14 cellular contexts compared by ENCODE assay signal in genomic region chr1:32775640-32776337, GRCh38. TPM values are rescaled to one million over a fixed set of nuclear protein-coding genes. Genes with fewer than 3 reads are reported as not detected.
A peak's percentile ranks its signal among the peaks of the same experiment; 100 is the strongest.
DNase-seq lines count a peak whose midpoint lies in the region; ATAC-seq, FAIRE-seq and TF ChIP-seq lines count a peak whose summit lies in the region.
"Had no signal": no experiment of that assay in that cellular context is flagged by ENCODE, and none has a peak within 500 bp of the region (broad histone marks: within the 10 kb centered on the region; RNA-seq: fewer than 3 reads in every experiment).

No MANE protein-coding gene starts in this region.

- H3K4me2 ChIP-seq in keratinocyte (ENCODE audit: control insufficient read depth, extremely low read depth, insufficient read depth, low read depth, low read length): no peak overlapping the region
- H3K4me2 ChIP-seq: BLaER1 had no signal

- no peak for DNase-seq in activated naive CD8-positive, alpha-beta T cell treated with anti-CD3 and anti-CD28 coated beads, Interleukin-2, amount 10 ng/mL, durations not matched to agents 7 days and 5 days
- DNase-seq in keratinocyte (ENCODE audit: low read depth, low spot score) (no peak), HuH-7.5 (ENCODE audit: low spot score) (no peak), GM19240 (ENCODE audit: insufficient read length, low spot score) (no peak)
- DNase-seq in NK-92 treated with Interleukin-12 subunit alpha and Interleukin-12 subunit beta, amount 100 ng/mL, for 24 hours (lab: John Stamatoyannopoulos, UW): no peak
- DNase-seq: NCI-H1930, posterior cingulate gyrus had no signal

- FAIRE-seq in keratinocyte (lab: Jason Lieb, UNC): peak; percentile 20

- H3K27me3 Mint-ChIP-seq in activated naive CD8-positive, alpha-beta T cell treated with anti-CD3 and anti-CD28 coated beads, Interleukin-2, amount 10 ng/mL, durations not matched to agents 7 days and 5 days: no peaks in the 10 kb centered on the region

- H3K27ac ChIP-seq in 22Rv1 (peak overlapping the region; percentile 39), HEK293 (ENCODE audit: extremely low read depth, low read depth, low read length) (no peak overlapping the region), keratinocyte (ENCODE audit: control insufficient read depth, insufficient read depth, low read length) (peak overlapping the region; percentile 45)
- H3K27ac ChIP-seq: BLaER1 had no signal

- peaks cover 7% of the 10 kb centered on the region for H4K20me1 ChIP-seq in keratinocyte (ENCODE audit: control insufficient read depth, extremely low read depth, insufficient read depth, low read length)

- CTCF ChIA-PET in HEK293 (lab: Yijun Ruan, JAX): interaction anchor here (0.8 to 10.8 kb wide), 4 partner anchors 9 to 255 kb away, joined by 3 to 253 read pairs (median 6); no protein-coding TSS in a partner anchor

- H3K36me3 ChIP-seq in HEK293 (ENCODE audit: control insufficient read depth in 2 of 2, insufficient read depth in 1 of 2, low read length in 2 of 2): peaks cover 7 to 77% of the 10 kb centered on the region in 2 experiments; a peak in 2 of 3 replicates
- peaks cover 37 to 43% of the 10 kb centered on the region in 2 experiments for H3K36me3 ChIP-seq in keratinocyte (ENCODE audit: control insufficient read depth in 2 of 2, extremely low read depth in 1 of 2, insufficient read depth in 2 of 2, low read length in 2 of 2)

- dilution Hi-C loops in keratinocyte (cut with MboI; ENCODE audit: extremely low pct_ligation_motif_present, low sequenced_read_pairs): no loop called here

- H3K27me3 ChIP-seq in keratinocyte (ENCODE audit: control insufficient read depth, extremely low read depth, insufficient read depth, low read length): no peaks in the 10 kb centered on the region
- H3K27me3 ChIP-seq: BLaER1, tibial nerve had no signal

- POLR2A ChIA-PET in HEK293 (lab: Yijun Ruan, JAX): no interaction called here
- POLR2A ChIA-PET in activated naive CD8-positive, alpha-beta T cell treated with anti-CD3 and anti-CD28 coated beads, Interleukin-2, amount 10 ng/mL, durations not matched to agents 7 days and 5 days (lab: Charles Lee): interaction anchor here (1.5 kb wide), 1 partner anchor 63 kb away, joined by 3 read pairs; no protein-coding TSS in a partner anchor

- no peaks in the 10 kb centered on the region for H3K9me3 Mint-ChIP-seq in activated naive CD8-positive, alpha-beta T cell treated with anti-CD3 and anti-CD28 coated beads, Interleukin-2, amount 10 ng/mL, durations not matched to agents 7 days and 5 days

- H3K9ac ChIP-seq in keratinocyte (ENCODE audit: control insufficient read depth, extremely low read depth, insufficient read depth, low read length): peak overlapping the region; percentile 4
- H3K9ac ChIP-seq: BLaER1 had no signal

- H3K4me3 ChIP-seq in HEK293 (ENCODE audit: low read depth, low read length) (no peak overlapping the region), keratinocyte (ENCODE audit: control insufficient read depth in 2 of 3, extremely low read depth in 1 of 3, insufficient read depth in 2 of 3, low read depth in 1 of 3, low read length in 3 of 3) (no peak overlapping the region)
- H3K4me3 ChIP-seq: BLaER1, tibial nerve had no signal

- H3K4me1 ChIP-seq in HEK293 (ENCODE audit: control insufficient read depth, insufficient read depth, low read length) (no peaks in the 10 kb centered on the region), keratinocyte (ENCODE audit: control insufficient read depth, extremely low read depth, insufficient read depth, low read length) (peaks cover 27% of the 10 kb centered on the region)

- peaks cover 3% of the 10 kb centered on the region for H3K9me1 ChIP-seq in keratinocyte (ENCODE audit: control insufficient read depth, extremely low read depth, insufficient read depth, low read length)

- H3K4me3 Mint-ChIP-seq in activated naive CD8-positive, alpha-beta T cell treated with anti-CD3 and anti-CD28 coated beads, Interleukin-2, amount 10 ng/mL, durations not matched to agents 7 days and 5 days: no peak overlapping the region

- H3K36me3 Mint-ChIP-seq in activated naive CD8-positive, alpha-beta T cell treated with anti-CD3 and anti-CD28 coated beads, Interleukin-2, amount 10 ng/mL, durations not matched to agents 7 days and 5 days: peaks cover 19% of the 10 kb centered on the region

- peak overlapping the region; percentile 61 for H3K27ac Mint-ChIP-seq in activated naive CD8-positive, alpha-beta T cell treated with anti-CD3 and anti-CD28 coated beads, Interleukin-2, amount 10 ng/mL, durations not matched to agents 7 days and 5 days

- no peak for ATAC-seq in activated naive CD8-positive, alpha-beta T cell treated with anti-CD3 and anti-CD28 coated beads, Interleukin-2, amount 10 ng/mL, durations not matched to agents 7 days and 5 days (ENCODE audit: low read depth)
- no peak for ATAC-seq in GM18870 (IDR thresholded peaks at IDR 0.05; ENCODE audit: unreplicated experiment)
- ATAC-seq: esophagus mucosa, left ventricle myocardium superior had no signal

- H3K4me1 Mint-ChIP-seq in activated naive CD8-positive, alpha-beta T cell treated with anti-CD3 and anti-CD28 coated beads, Interleukin-2, amount 10 ng/mL, durations not matched to agents 7 days and 5 days: peaks cover 5% of the 10 kb centered on the region

- H3K79me2 ChIP-seq in keratinocyte (ENCODE audit: control insufficient read depth, insufficient read depth, low read length): no peaks in the 10 kb centered on the region

- H3K9me3 ChIP-seq in HEK293 (ENCODE audit: control insufficient read depth, insufficient read depth, low read depth, low read length): no peaks in the 10 kb centered on the region
- no peaks in the 10 kb centered on the region for H3K9me3 ChIP-seq in keratinocyte (ENCODE audit: control insufficient read depth, low read depth, low read length)
- H3K9me3 ChIP-seq: BLaER1, tibial nerve had no signal

- no peak for TF ChIP-seq CTCF in 22Rv1 (IDR thresholded peaks at IDR 0.05)
- TF ChIP-seq CTCF in HEK293 (tag by site-specific recombination; IDR thresholded peaks at IDR 0.05): no peak
- no peak for TF ChIP-seq CTCF in keratinocyte (optimal IDR thresholded peaks at IDR 0.05 in 1 of 3, IDR thresholded peaks at IDR 0.05 in 1 of 3, conservative IDR thresholded peaks at IDR 0.05 in 1 of 3; ENCODE audit: extremely low read depth in 1 of 3, insufficient read depth in 2 of 3, low read length in 3 of 3)

- no peak overlapping the region for H2AFZ ChIP-seq in keratinocyte (ENCODE audit: control insufficient read depth, low read length)

TF ChIP-seq in HEK293, 187 proteins besides CTCF, POLR2A, EP300 and RAD21 (continues in another document):
- no peak for TF ChIP-seq ZSCAN4 (tag by site-specific recombination; IDR thresholded peaks at IDR 0.05)

RNA-seq across cellular contexts. Expression of gene YARS1, which starts 41.4 kb away (rescaled TPM):
- total RNA-seq in activated naive CD8-positive, alpha-beta T cell treated with anti-CD3 and anti-CD28 coated beads, Interleukin-2, amount 10 ng/mL, durations not matched to agents 7 days and 5 days: 100 to 1,000 TPM; 180 to 181 TPM
- polyA plus RNA-seq in keratinocyte: 32.0 to 97.4 TPM (median 68.4 TPM) in 3 replicates
- polyA plus RNA-seq in keratinocyte (2011; ENCODE audit: low read depth): 241 TPM
- polyA plus RNA-seq in keratinocyte (2011; cell fraction: cytosol; rRNA removed): 54.2 and 93.1 TPM in 2 replicates
- 103 and 117 TPM in 2 replicates for polyA plus RNA-seq in keratinocyte (2011; cell fraction: nucleus; rRNA removed)
- 86.9 and 135 TPM in 2 replicates for polyA plus RNA-seq in keratinocyte (2012; ENCODE audit: low replicate concordance)
- 39.1 to 147 TPM (median 82.5 TPM) in 3 replicates for polyA minus RNA-seq in keratinocyte
- polyA minus RNA-seq in keratinocyte (2011; cell fraction: cytosol; rRNA and poly(A)+ RNA removed): 38.0 TPM
- polyA minus RNA-seq in keratinocyte (2011; cell fraction: nucleus; rRNA and poly(A)+ RNA removed): 38.4 and 63.9 TPM in 2 replicates

RNA-seq across cellular contexts. Expression of gene S100PBP, which starts 41.7 kb away (rescaled TPM):
- total RNA-seq in activated naive CD8-positive, alpha-beta T cell treated with anti-CD3 and anti-CD28 coated beads, Interleukin-2, amount 10 ng/mL, durations not matched to agents 7 days and 5 days: 10 to 100 TPM; 75.8 to 78.5 TPM
- 16.2 to 29.0 TPM (median 19.6 TPM) in 3 replicates for polyA plus RNA-seq in keratinocyte
- polyA plus RNA-seq in keratinocyte (2011; ENCODE audit: low read depth): 6.1 TPM
- polyA plus RNA-seq in keratinocyte (2011; cell fraction: cytosol; rRNA removed): 8.9 and 15.4 TPM in 2 replicates
- 43.0 and 45.2 TPM in 2 replicates for polyA plus RNA-seq in keratinocyte (2011; cell fraction: nucleus; rRNA removed)
- polyA plus RNA-seq in keratinocyte (2012; ENCODE audit: low replicate concordance): 8.5 and 11.2 TPM in 2 replicates
- 9.4 to 37.5 TPM (median 16.7 TPM) in 3 replicates for polyA minus RNA-seq in keratinocyte
- polyA minus RNA-seq in keratinocyte (2011; cell fraction: cytosol; rRNA and poly(A)+ RNA removed): 7.9 TPM
- polyA minus RNA-seq in keratinocyte (2011; cell fraction: nucleus; rRNA and poly(A)+ RNA removed): 21.9 and 48.9 TPM in 2 replicates
